18 cellular contexts compared by ENCODE assay signal in genomic region chr2:111986116-111986900, GRCh38.
DNase-seq lines count a peak whose midpoint lies in the region; ATAC-seq and TF ChIP-seq lines count a peak whose summit lies in the region.
"Had no signal": no experiment of that assay in that cellular context is flagged by ENCODE, and none has a peak within 500 bp of the region (broad histone marks: within the 10 kb centered on the region; RNA-seq: fewer than 3 reads in every experiment).

No MANE protein-coding gene starts in this region.

- DNase-seq in GM23248 (peak; percentile 24), Panc1 (ENCODE audit: low read depth, low spot score) (peak; percentile 15), fibroblast of mammary gland (ENCODE audit: low read depth) (peak; percentile 28), retina (peak; percentile 60), testis (no peak)
- no peak for DNase-seq in natural killer cell treated with Interleukin-12 subunit alpha and Interleukin-12 subunit beta and Interleukin-15 and Interleukin-18, amount 100 ng/mL, for 72 hours (ENCODE audit: low spot score)
- DNase-seq: activated naive CD4-positive, alpha-beta T cell treated with Interleukin-2 at 50 U/mL for 16 hours; DMS 273 treated with DMSO at 0.1 percent for 48 hours; effector CD4-positive, alpha-beta T cell; left ventricle myocardium superior; MG63; naive thymus-derived CD4-positive, alpha-beta T cell; NCI-H187; NCI-H524; T-helper 17 cell had no signal

- TF ChIP-seq CTCF in Panc1 (IDR thresholded peaks at IDR 0.05) (no peak), fibroblast of mammary gland (conservative IDR thresholded peaks at IDR 0.05; ENCODE audit: control insufficient read depth, insufficient read depth, low read depth, low read length) (no peak), testis (IDR thresholded peaks at IDR 0.05) (no peak)

- H3K27ac ChIP-seq in GM23248 (no peak overlapping the region), Panc1 (ENCODE audit: low read length) (no peak overlapping the region), testis (no peak overlapping the region)

- no peak overlapping the region for H3K9ac ChIP-seq in GM23248

- intact Hi-C loops in Panc1 (cut with micrococcal nuclease; ENCODE audit: unreplicated experiment) (no loop called here), testis (cut with DNase I; ENCODE audit: low total_unique reads) (no loop called here)

- no peaks in the 10 kb centered on the region for H3K36me3 ChIP-seq in GM23248 (ENCODE audit: low read depth)
- no peaks in the 10 kb centered on the region; the same call in 1 of the 2 replicates for H3K36me3 ChIP-seq in Panc1 (ENCODE audit: control insufficient read depth, insufficient read depth, low read length)
- no peaks in the 10 kb centered on the region for H3K36me3 ChIP-seq in testis (ENCODE audit: low read depth, missing control alignments)
- H3K36me3 ChIP-seq: MG63 had no signal

- CTCF ChIA-PET in Panc1 (lab: Charles Lee), result no interaction called here

- peak; percentile 53 for ATAC-seq in Panc1
- no peak for ATAC-seq in natural killer cell treated with Interleukin-12 subunit alpha and Interleukin-12 subunit beta and Interleukin-15 and Interleukin-18, amount 100 ng/mL, for 72 hours
- ATAC-seq in HG02970 (IDR thresholded peaks at IDR 0.05; ENCODE audit: low FRiP score, unreplicated experiment), result no peak
- ATAC-seq: activated CD4-positive, CD25-positive, alpha-beta regulatory T cell treated with anti-CD3 and anti-CD28 coated beads, Interleukin-2, amount 50 U/mL, for 24 hours; left ventricle myocardium superior; naive thymus-derived CD4-positive, alpha-beta T cell; T-helper 17 cell had no signal

- no peaks in the 10 kb centered on the region for H3F3A ChIP-seq in GM23248 (ENCODE audit: insufficient read depth)

- peaks cover 0 to 12% of the 10 kb centered on the region in 2 donors for H3K4me1 Mint-ChIP-seq in natural killer cell treated with Interleukin-12 subunit alpha and Interleukin-12 subunit beta and Interleukin-15 and Interleukin-18, amount 100 ng/mL, for 72 hours (ENCODE audit: low read depth in 2 of 2)
- H3K4me1 Mint-ChIP-seq: B cell had no signal

- no peak overlapping the region for H3K27ac Mint-ChIP-seq in natural killer cell treated with Interleukin-12 subunit alpha and Interleukin-12 subunit beta and Interleukin-15 and Interleukin-18, amount 100 ng/mL, for 72 hours
- H3K27ac Mint-ChIP-seq: B cell; naive thymus-derived CD4-positive, alpha-beta T cell; T-helper 17 cell had no signal

- no peaks in the 10 kb centered on the region for H3K27me3 Mint-ChIP-seq in natural killer cell treated with Interleukin-12 subunit alpha and Interleukin-12 subunit beta and Interleukin-15 and Interleukin-18, amount 100 ng/mL, for 72 hours

- 65 to 75% methylated on average over 6 of the region's 6 CpGs for WGBS in GM23248 (ENCODE audit: low coverage in 1 of 2, low lambda C conversion rate in 2 of 2, missing lambda C conversion rate in 2 of 2), 2 experiments
- 43 to 62% methylated on average over 6 of the region's 6 CpGs for WGBS in testis, 2 donors

- BruUV-seq in Panc1 (replicated peaks; lab: Mats Ljungman, UMichigan), result no TSS peak

- H3K4me3 ChIP-seq in GM23248, result no peak overlapping the region
- no peak overlapping the region for H3K4me3 ChIP-seq in Panc1 (ENCODE audit: low read depth in 2 of 2, low read length in 2 of 2)
- H3K4me3 ChIP-seq in fibroblast of mammary gland (ENCODE audit: control insufficient read depth, low read depth, low read length), result no peak overlapping the region
- no peak overlapping the region for H3K4me3 ChIP-seq in testis
- H3K4me3 ChIP-seq: MG63 had no signal

- in situ Hi-C loops in GM23248 (cut with MboI) (no loop called here), Panc1 (cut with HindIII; ENCODE audit: low pct_unique_long_range_greater_than_20kb, low sequenced_read_pairs) (no loop called here)

- no peaks in the 10 kb centered on the region for H3K9me2 ChIP-seq in GM23248 (ENCODE audit: insufficient read depth)

- H3K4me2 ChIP-seq in GM23248 (ENCODE audit: unreplicated experiment), result no peak overlapping the region

- POLR2A ChIA-PET in Panc1 (lab: Charles Lee), result no interaction called here

- H3K4me3 Mint-ChIP-seq in natural killer cell treated with Interleukin-12 subunit alpha and Interleukin-12 subunit beta and Interleukin-15 and Interleukin-18, amount 100 ng/mL, for 72 hours, result no peak overlapping the region
- H3K4me3 Mint-ChIP-seq: B cell; naive thymus-derived CD4-positive, alpha-beta T cell; T-helper 17 cell had no signal

- H3K36me3 Mint-ChIP-seq in natural killer cell treated with Interleukin-12 subunit alpha and Interleukin-12 subunit beta and Interleukin-15 and Interleukin-18, amount 100 ng/mL, for 72 hours, result no peaks in the 10 kb centered on the region
- H3K36me3 Mint-ChIP-seq: naive thymus-derived CD4-positive, alpha-beta T cell had no signal

- no peaks in the 10 kb centered on the region for H3K9me3 ChIP-seq in GM23248 (ENCODE audit: low read depth)
- H3K9me3 ChIP-seq in Panc1 (ENCODE audit: control insufficient read depth, insufficient read depth, low read depth, low read length), result no peaks in the 10 kb centered on the region
- no peaks in the 10 kb centered on the region for H3K9me3 ChIP-seq in testis
- H3K9me3 ChIP-seq: MG63 had no signal

- H3K79me2 ChIP-seq in GM23248 (ENCODE audit: insufficient read depth), result no peaks in the 10 kb centered on the region

- H3K9me3 Mint-ChIP-seq in natural killer cell treated with Interleukin-12 subunit alpha and Interleukin-12 subunit beta and Interleukin-15 and Interleukin-18, amount 100 ng/mL, for 72 hours, result no peaks in the 10 kb centered on the region
- H3K9me3 Mint-ChIP-seq: naive thymus-derived CD4-positive, alpha-beta T cell had no signal

- no peak overlapping the region for H2AFZ ChIP-seq in GM23248

- TF ChIP-seq POLR2A in testis (IDR thresholded peaks at IDR 0.05), result no peak

- H4K20me1 ChIP-seq in GM23248 (ENCODE audit: insufficient read depth), result no peaks in the 10 kb centered on the region

- H3K27me3 ChIP-seq in GM23248 (replicated peaks; ENCODE audit: insufficient read depth), result peaks cover 48% of the 10 kb centered on the region
- no peaks in the 10 kb centered on the region for H3K27me3 ChIP-seq in Panc1 (ENCODE audit: control insufficient read depth, insufficient read depth, low read length)
- no peaks in the 10 kb centered on the region for H3K27me3 ChIP-seq in testis
- H3K27me3 ChIP-seq: MG63 had no signal

- no peaks in the 10 kb centered on the region for H3K4me1 ChIP-seq in GM23248 (ENCODE audit: insufficient read depth)
- 0 out of 2 replicates have a peak, but pooled peaks cover 2% of the 10 kb centered on the region for H3K4me1 ChIP-seq in Panc1 (ENCODE audit: control insufficient read depth, insufficient read depth, low read length)
- peaks cover 8% of the 10 kb centered on the region for H3K4me1 ChIP-seq in testis

Comparison
In these comparisons a context has a peak if more than half of its experiments do, and no peak if none do; other contexts are left out.
1. DNase-seq: peak in GM23248 (single experiment), Panc1 (single experiment), fibroblast of mammary gland (single experiment) and retina (single experiment); none in natural killer cell treated with Interleukin-12 subunit alpha and Interleukin-12 subunit beta and Interleukin-15 and Interleukin-18, amount 100 ng/mL, for 72 hours (single experiment) and testis (single experiment).